Comparison of ENCODE assay signal across 17 cellular contexts in the genomic region with DNA sequence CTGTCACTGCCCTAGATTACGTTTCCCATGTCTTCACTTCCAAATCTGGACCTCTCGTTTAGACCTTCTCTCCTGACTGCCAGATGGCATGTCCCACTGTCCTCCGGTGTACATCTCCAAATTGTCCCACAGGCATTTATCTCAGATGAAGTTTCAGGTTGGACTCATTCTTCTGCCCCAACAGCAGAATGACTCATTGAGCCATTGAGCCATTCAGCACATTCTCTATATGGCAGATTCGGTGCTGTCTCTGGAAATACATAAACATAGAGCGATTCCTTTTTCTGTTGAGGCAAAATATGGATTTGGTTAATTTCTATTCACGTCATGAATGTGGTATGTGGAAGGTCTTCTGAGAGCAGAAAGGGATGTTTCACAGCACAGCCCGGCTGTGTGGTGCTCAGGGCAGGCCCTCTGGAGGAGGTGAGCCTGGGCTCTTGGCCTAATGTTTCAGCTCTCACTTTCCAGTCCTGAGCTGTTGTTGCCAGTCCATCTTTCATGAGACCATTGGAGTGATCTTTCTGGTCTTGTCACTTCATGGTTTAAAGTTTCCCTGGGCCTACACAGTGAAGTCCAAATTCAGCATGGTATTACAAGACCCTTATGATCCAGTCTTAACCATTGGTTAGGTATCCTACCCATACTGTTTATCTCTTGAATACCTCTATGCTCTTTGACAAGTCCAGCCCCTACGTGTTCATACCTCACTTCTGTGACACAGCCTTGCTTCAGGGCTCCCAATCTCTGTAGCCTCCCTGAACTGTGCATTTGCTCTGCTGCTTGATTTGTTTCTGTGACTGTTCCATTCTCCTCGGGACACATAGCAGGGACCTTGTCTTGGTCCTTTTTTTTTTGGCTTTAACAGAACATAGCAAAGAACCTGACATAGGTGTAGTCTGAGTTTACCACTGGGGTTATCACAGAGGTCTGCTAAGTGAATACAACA. TPM values are rescaled to one million over a fixed set of nuclear protein-coding genes. Genes with fewer than 3 reads are reported as not detected.
DNase-seq lines count a peak whose midpoint lies in the region; ATAC-seq, FAIRE-seq and TF ChIP-seq lines count a peak whose summit lies in the region.
"Had no signal": no experiment of that assay in that cellular context is flagged by ENCODE, and none has a peak within 500 bp of the region (broad histone marks: within the 10 kb centered on the region; RNA-seq: fewer than 3 reads in every experiment).

No MANE protein-coding gene starts in this region.

- TF ChIP-seq CTCF in brain microvascular endothelial cell (IDR thresholded peaks at IDR 0.05; ENCODE audit: low read depth, low read length, missing control alignments) (no peak), esophagus squamous epithelium (IDR thresholded peaks at IDR 0.05) (no peak)

- WGBS in esophagus squamous epithelium, 2 donors: 70% methylated on average over 9 of the region's 9 CpGs

- H3K4me1 ChIP-seq in CD4-positive, CD25-positive, alpha-beta regulatory T cell (ENCODE audit: control insufficient read depth, insufficient read depth, low read length, poor library complexity, severe bottlenecking): peaks cover 96% of the 10 kb centered on the region
- peaks cover 10 to 100% (median 58%) of the 10 kb centered on the region in 3 donors for H3K4me1 ChIP-seq in esophagus squamous epithelium

- H3K36me3 ChIP-seq in CD4-positive, CD25-positive, alpha-beta regulatory T cell (ENCODE audit: control insufficient read depth, insufficient read depth, low read length): peaks cover 84% of the 10 kb centered on the region
- H3K36me3 ChIP-seq in brain microvascular endothelial cell (replicated peaks) (peaks cover 73% of the 10 kb centered on the region), esophagus squamous epithelium (peaks cover 8 to 96% (median 18%) of the 10 kb centered on the region in 3 donors)

- no peak for FAIRE-seq in GM12891 (lab: Jason Lieb, UNC)
- FAIRE-seq: endometrium had no signal

- no peak for DNase-seq in CD4-positive, CD25-positive, alpha-beta regulatory T cell
- DNase-seq in GM12891 (ENCODE audit: insufficient read length, low spot score) (no peak), brain microvascular endothelial cell (peak; percentile 52), hypothalamus (lab: John Stamatoyannopoulos, UW) (no peak), esophagus squamous epithelium (lab: John Stamatoyannopoulos, UW) (no peak)
- DNase-seq in naive thymus-derived CD8-positive, alpha-beta T cell: no peak
- DNase-seq: activated CD4-positive, alpha-beta T cell treated with anti-CD3 and anti-CD28 coated beads, Interleukin-2, amount 10 ng/mL, durations not matched to agents 7 days and 5 days; aorta; DMS 273 treated with DMSO at 0.1 percent for 48 hours; KG1; NCI-H2029 had no signal

- H3K4me3 ChIP-seq in CD4-positive, CD25-positive, alpha-beta regulatory T cell (ENCODE audit: low read depth, low read length): peak overlapping the region; percentile 45
- H3K4me3 ChIP-seq in brain microvascular endothelial cell (ENCODE audit: low read depth, low read length) (no peak overlapping the region), esophagus squamous epithelium (no peak overlapping the region)
- H3K4me3 ChIP-seq: SK-N-MC, tibial nerve had no signal

- intact Hi-C loops in esophagus squamous epithelium (cut with DNase I): no loop called here

- no peaks in the 10 kb centered on the region for H3K9me3 ChIP-seq in CD4-positive, CD25-positive, alpha-beta regulatory T cell (ENCODE audit: control insufficient read depth in 2 of 2, low read length in 2 of 2)
- no peaks in the 10 kb centered on the region for H3K9me3 ChIP-seq in esophagus squamous epithelium
- H3K9me3 ChIP-seq: tibial nerve had no signal

- H3K36me3 Mint-ChIP-seq in CD4-positive, CD25-positive, alpha-beta regulatory T cell: peaks cover 48% of the 10 kb centered on the region
- H3K36me3 Mint-ChIP-seq in naive thymus-derived CD8-positive, alpha-beta T cell: peaks cover 13 to 92% (median 39%) of the 10 kb centered on the region in 3 donors

- no peaks in the 10 kb centered on the region for H3K9me3 Mint-ChIP-seq in CD4-positive, CD25-positive, alpha-beta regulatory T cell
- H3K9me3 Mint-ChIP-seq in naive thymus-derived CD8-positive, alpha-beta T cell: no peaks in the 10 kb centered on the region
- H3K9me3 Mint-ChIP-seq: activated CD4-positive, alpha-beta T cell treated with anti-CD3 and anti-CD28 coated beads, Interleukin-2, amount 10 ng/mL, durations not matched to agents 7 days and 5 days; mesothelial cell of epicardium had no signal

- H3K27ac Mint-ChIP-seq in CD4-positive, CD25-positive, alpha-beta regulatory T cell: peak overlapping the region in 2 of 3 donors; percentile 15 to 39
- H3K27ac Mint-ChIP-seq in naive thymus-derived CD8-positive, alpha-beta T cell: peak overlapping the region; percentile 13 to 80 (median 46)
- H3K27ac Mint-ChIP-seq: activated CD4-positive, alpha-beta T cell treated with anti-CD3 and anti-CD28 coated beads, Interleukin-2, amount 10 ng/mL, durations not matched to agents 7 days and 5 days; mesothelial cell of epicardium had no signal

- no peak for ATAC-seq in CD4-positive, CD25-positive, alpha-beta regulatory T cell (ENCODE audit: low read depth in 2 of 2)
- no peak for ATAC-seq in naive thymus-derived CD8-positive, alpha-beta T cell
- ATAC-seq in GM18502 (IDR thresholded peaks at IDR 0.05; ENCODE audit: poor library complexity, unreplicated experiment): no peak
- no peak for ATAC-seq in HG03097 (IDR thresholded peaks at IDR 0.05; ENCODE audit: low FRiP score, unreplicated experiment)

- H3K4me3 Mint-ChIP-seq in CD4-positive, CD25-positive, alpha-beta regulatory T cell: peak overlapping the region; percentile 42 to 85 (median 62)
- H3K4me3 Mint-ChIP-seq in naive thymus-derived CD8-positive, alpha-beta T cell: peak overlapping the region in 9 of 10 donors; percentile 52 to 85 (median 64)
- H3K4me3 Mint-ChIP-seq: activated CD4-positive, alpha-beta T cell treated with anti-CD3 and anti-CD28 coated beads, Interleukin-2, amount 10 ng/mL, durations not matched to agents 7 days and 5 days; mesothelial cell of epicardium had no signal

- no peak overlapping the region for H3K27ac ChIP-seq in CD4-positive, CD25-positive, alpha-beta regulatory T cell (ENCODE audit: insufficient read depth, low read length, poor library complexity, severe bottlenecking)
- H3K27ac ChIP-seq in brain microvascular endothelial cell (peak overlapping the region; percentile 38), esophagus squamous epithelium (no peak overlapping the region)
- H3K27ac ChIP-seq: SK-N-MC, tibial nerve had no signal

- peaks cover 62 to 95% (median 79%) of the 10 kb centered on the region in 4 donors for H3K4me1 Mint-ChIP-seq in CD4-positive, CD25-positive, alpha-beta regulatory T cell
- peaks cover 41 to 97% (median 92%) of the 10 kb centered on the region in 4 donors for H3K4me1 Mint-ChIP-seq in naive thymus-derived CD8-positive, alpha-beta T cell

- POLR2A ChIA-PET in naive thymus-derived CD8-positive, alpha-beta T cell (lab: Charles Lee): interaction anchor here (1.1 to 5.4 kb wide), 2 partner anchors 15 to 16 kb away, joined by 3 to 23 read pairs; a partner anchor contains a TSS

- in situ Hi-C loops in brain microvascular endothelial cell (cut with HindIII; ENCODE audit: low pct_ligation_motif_present, low sequenced_read_pairs): no loop called here

- TF ChIP-seq POLR2A in GM12891 (IDR thresholded peaks at IDR 0.05; ENCODE audit: low read depth, low read length) (no peak), esophagus squamous epithelium (IDR thresholded peaks at IDR 0.05) (no peak)

- no peaks in the 10 kb centered on the region for H3K27me3 Mint-ChIP-seq in CD4-positive, CD25-positive, alpha-beta regulatory T cell
- no peaks in the 10 kb centered on the region for H3K27me3 Mint-ChIP-seq in naive thymus-derived CD8-positive, alpha-beta T cell
- H3K27me3 Mint-ChIP-seq: activated CD4-positive, alpha-beta T cell treated with anti-CD3 and anti-CD28 coated beads, Interleukin-2, amount 10 ng/mL, durations not matched to agents 7 days and 5 days had no signal

- no peaks in the 10 kb centered on the region for H3K27me3 ChIP-seq in CD4-positive, CD25-positive, alpha-beta regulatory T cell (ENCODE audit: control insufficient read depth, insufficient read depth, low read length)
- H3K27me3 ChIP-seq in brain microvascular endothelial cell (replicated peaks) (no peaks in the 10 kb centered on the region), esophagus squamous epithelium (no peaks in the 10 kb centered on the region)
- H3K27me3 ChIP-seq: tibial nerve had no signal

TF ChIP-seq in GM12891, 5 proteins besides CTCF, POLR2A, EP300 and RAD21:
- no peak for TF ChIP-seq SPI1 (IDR thresholded peaks at IDR 0.05; ENCODE audit: low read depth, low read length)
- TF ChIP-seq POLR2AphosphoS5 (IDR thresholded peaks at IDR 0.05; ENCODE audit: low read depth, low read length): peak; percentile 49

RNA-seq across cellular contexts. Expression of a gene that starts 15.9 kb away (rescaled TPM):
- total RNA-seq in CD4-positive, CD25-positive, alpha-beta regulatory T cell: 125 TPM
- 10 to 100 TPM; 11.7 to 17.8 (median 13.6) TPM for polyA plus RNA-seq in CD4-positive, CD25-positive, alpha-beta regulatory T cell
- 14.5 TPM for polyA plus RNA-seq in GM12891 (2012; ENCODE audit: low read depth, missing spikeins)
- total RNA-seq in naive thymus-derived CD8-positive, alpha-beta T cell: 100 to 1,000 TPM in 1 of 2 experiments, 10 to 100 TPM in 1; 94.1 to 102 TPM
- polyA plus RNA-seq in naive thymus-derived CD8-positive, alpha-beta T cell: 10 to 100 TPM in 2 of 3 donors, 1 to 10 TPM in 1; 9.9 to 16.5 (median 10.6) TPM
- total RNA-seq in esophagus squamous epithelium: 10 to 100 TPM; 37.8 to 59.8 (median 47.0) TPM
